Comparison of ENCODE assay signal across 1 cellular context in the genomic region with DNA sequence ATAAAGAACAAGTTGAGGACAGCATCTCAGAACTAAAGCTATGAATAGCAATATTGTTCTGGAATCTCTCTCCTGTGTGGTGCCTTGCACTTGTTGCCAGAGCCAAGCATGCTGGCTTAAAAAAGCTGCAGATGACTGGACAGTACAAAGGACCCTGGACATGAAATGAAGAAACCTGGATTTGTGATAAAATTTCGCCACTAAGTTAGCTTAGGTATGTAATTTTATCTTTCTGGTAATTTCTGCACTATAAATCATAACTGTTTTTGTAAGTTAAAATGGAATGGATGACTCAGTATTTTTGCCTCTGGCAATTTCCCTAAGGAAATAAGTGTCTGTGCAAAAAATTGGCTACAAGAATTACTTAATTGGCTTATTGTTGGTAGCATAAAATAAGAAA.
TF ChIP-seq lines count a peak whose summit lies in the region.

No MANE protein-coding gene starts in this region.

TF ChIP-seq in SK-N-SH, 30 proteins besides CTCF, POLR2A, EP300 and RAD21 (continued from another document):
- TF ChIP-seq SIN3A (IDR thresholded peaks at IDR 0.05; ENCODE audit: borderline replicate concordance, low read depth, low read length) = no peak
- TF ChIP-seq CHD2 (IDR thresholded peaks at IDR 0.05; ENCODE audit: low read length, partially characterized antibody) = no peak
- TF ChIP-seq, protein P1, sequence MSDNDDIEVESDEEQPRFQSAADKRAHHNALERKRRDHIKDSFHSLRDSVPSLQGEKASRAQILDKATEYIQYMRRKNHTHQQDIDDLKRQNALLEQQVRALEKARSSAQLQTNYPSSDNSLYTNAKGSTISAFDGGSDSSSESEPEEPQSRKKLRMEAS (IDR thresholded peaks at IDR 0.05; ENCODE audit: low read depth) = peak; percentile 43; the same call in 1 of the 2 replicates
- TF ChIP-seq NFIC (IDR thresholded peaks at IDR 0.05; ENCODE audit: borderline replicate concordance) = peak; percentile 55
- TF ChIP-seq, protein P2, sequence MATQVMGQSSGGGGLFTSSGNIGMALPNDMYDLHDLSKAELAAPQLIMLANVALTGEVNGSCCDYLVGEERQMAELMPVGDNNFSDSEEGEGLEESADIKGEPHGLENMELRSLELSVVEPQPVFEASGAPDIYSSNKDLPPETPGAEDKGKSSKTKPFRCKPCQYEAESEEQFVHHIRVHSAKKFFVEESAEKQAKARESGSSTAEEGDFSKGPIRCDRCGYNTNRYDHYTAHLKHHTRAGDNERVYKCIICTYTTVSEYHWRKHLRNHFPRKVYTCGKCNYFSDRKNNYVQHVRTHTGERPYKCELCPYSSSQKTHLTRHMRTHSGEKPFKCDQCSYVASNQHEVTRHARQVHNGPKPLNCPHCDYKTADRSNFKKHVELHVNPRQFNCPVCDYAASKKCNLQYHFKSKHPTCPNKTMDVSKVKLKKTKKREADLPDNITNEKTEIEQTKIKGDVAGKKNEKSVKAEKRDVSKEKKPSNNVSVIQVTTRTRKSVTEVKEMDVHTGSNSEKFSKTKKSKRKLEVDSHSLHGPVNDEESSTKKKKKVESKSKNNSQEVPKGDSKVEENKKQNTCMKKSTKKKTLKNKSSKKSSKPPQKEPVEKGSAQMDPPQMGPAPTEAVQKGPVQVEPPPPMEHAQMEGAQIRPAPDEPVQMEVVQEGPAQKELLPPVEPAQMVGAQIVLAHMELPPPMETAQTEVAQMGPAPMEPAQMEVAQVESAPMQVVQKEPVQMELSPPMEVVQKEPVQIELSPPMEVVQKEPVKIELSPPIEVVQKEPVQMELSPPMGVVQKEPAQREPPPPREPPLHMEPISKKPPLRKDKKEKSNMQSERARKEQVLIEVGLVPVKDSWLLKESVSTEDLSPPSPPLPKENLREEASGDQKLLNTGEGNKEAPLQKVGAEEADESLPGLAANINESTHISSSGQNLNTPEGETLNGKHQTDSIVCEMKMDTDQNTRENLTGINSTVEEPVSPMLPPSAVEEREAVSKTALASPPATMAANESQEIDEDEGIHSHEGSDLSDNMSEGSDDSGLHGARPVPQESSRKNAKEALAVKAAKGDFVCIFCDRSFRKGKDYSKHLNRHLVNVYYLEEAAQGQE (IDR thresholded peaks at IDR 0.05; ENCODE audit: low read depth, low read length) = no peak
- TF ChIP-seq, protein P3, sequence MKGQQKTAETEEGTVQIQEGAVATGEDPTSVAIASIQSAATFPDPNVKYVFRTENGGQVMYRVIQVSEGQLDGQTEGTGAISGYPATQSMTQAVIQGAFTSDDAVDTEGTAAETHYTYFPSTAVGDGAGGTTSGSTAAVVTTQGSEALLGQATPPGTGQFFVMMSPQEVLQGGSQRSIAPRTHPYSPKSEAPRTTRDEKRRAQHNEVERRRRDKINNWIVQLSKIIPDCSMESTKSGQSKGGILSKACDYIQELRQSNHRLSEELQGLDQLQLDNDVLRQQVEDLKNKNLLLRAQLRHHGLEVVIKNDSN (IDR thresholded peaks at IDR 0.05; ENCODE audit: borderline replicate concordance, low read depth) = no peak
- TF ChIP-seq RFX5 (IDR thresholded peaks at IDR 0.05; ENCODE audit: low read length) = no peak
- TF ChIP-seq, protein P4, sequence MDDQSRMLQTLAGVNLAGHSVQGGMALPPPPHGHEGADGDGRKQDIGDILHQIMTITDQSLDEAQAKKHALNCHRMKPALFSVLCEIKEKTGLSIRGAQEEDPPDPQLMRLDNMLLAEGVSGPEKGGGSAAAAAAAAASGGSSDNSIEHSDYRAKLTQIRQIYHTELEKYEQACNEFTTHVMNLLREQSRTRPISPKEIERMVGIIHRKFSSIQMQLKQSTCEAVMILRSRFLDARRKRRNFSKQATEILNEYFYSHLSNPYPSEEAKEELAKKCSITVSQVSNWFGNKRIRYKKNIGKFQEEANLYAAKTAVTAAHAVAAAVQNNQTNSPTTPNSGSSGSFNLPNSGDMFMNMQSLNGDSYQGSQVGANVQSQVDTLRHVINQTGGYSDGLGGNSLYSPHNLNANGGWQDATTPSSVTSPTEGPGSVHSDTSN (IDR thresholded peaks at IDR 0.05) = peak; percentile 77
- no peak for TF ChIP-seq TEAD4 (IDR thresholded peaks at IDR 0.05; ENCODE audit: borderline replicate concordance, insufficient read depth)
- TF ChIP-seq POLR2AphosphoS5 (IDR thresholded peaks at IDR 0.05; ENCODE audit: low read depth, low read length) = peak; percentile 22; the same call in 1 of the 2 replicates
- 0 out of 2 replicates have a peak, but pooled peaks have one; percentile 51 for TF ChIP-seq MEF2A (IDR thresholded peaks at IDR 0.05; ENCODE audit: borderline replicate concordance, low read depth)
- no peak for TF ChIP-seq TAF1 (IDR thresholded peaks at IDR 0.05; ENCODE audit: borderline replicate concordance, low read depth, low read length)
- TF ChIP-seq FOXJ3 (CRISPR knock-in tag; IDR thresholded peaks at IDR 0.05) = no peak
- peak; percentile 74; the same call in 1 of the 2 replicates for TF ChIP-seq JUND (IDR thresholded peaks at IDR 0.05)
- no peak for TF ChIP-seq RXRA (IDR thresholded peaks at IDR 0.05; ENCODE audit: borderline replicate concordance, low read depth)
- TF ChIP-seq, protein P5, sequence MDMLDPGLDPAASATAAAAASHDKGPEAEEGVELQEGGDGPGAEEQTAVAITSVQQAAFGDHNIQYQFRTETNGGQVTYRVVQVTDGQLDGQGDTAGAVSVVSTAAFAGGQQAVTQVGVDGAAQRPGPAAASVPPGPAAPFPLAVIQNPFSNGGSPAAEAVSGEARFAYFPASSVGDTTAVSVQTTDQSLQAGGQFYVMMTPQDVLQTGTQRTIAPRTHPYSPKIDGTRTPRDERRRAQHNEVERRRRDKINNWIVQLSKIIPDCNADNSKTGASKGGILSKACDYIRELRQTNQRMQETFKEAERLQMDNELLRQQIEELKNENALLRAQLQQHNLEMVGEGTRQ (IDR thresholded peaks at IDR 0.05; ENCODE audit: borderline replicate concordance, low read depth, low read length) = no peak
- no peak for TF ChIP-seq ELF1 (IDR thresholded peaks at IDR 0.05)
- no peak for TF ChIP-seq GABPA (IDR thresholded peaks at IDR 0.05; ENCODE audit: low read depth)
- peak; percentile 60; the same call in 1 of the 2 replicates for TF ChIP-seq FOSL2 (IDR thresholded peaks at IDR 0.05; ENCODE audit: borderline replicate concordance, low read depth)
- TF ChIP-seq SMC3 (IDR thresholded peaks at IDR 0.05; ENCODE audit: low read depth, low read length) = no peak
